8 cellular contexts compared by ENCODE assay signal in genomic region chr3:186772886-186773417, GRCh38. TPM values are rescaled to one million over a fixed set of nuclear protein-coding genes. Genes with fewer than 3 reads are reported as not detected.
DNase-seq lines count a peak whose midpoint lies in the region; ATAC-seq and TF ChIP-seq lines count a peak whose summit lies in the region.

No MANE protein-coding gene starts in this region.

- no peaks in the 10 kb centered on the region for H3K27me3 ChIP-seq in BJ (ENCODE audit: control insufficient read depth, insufficient read depth, low read length)
- H3K27me3 ChIP-seq in effector memory CD4-positive, alpha-beta T cell (replicated peaks; ENCODE audit: control insufficient read depth, insufficient read depth, low read length, poor library complexity, severe bottlenecking) = no peaks in the 10 kb centered on the region

- H3K36me3 ChIP-seq in BJ (ENCODE audit: control insufficient read depth, insufficient read depth, low read length) = no peaks in the 10 kb centered on the region
- no peaks in the 10 kb centered on the region for H3K36me3 ChIP-seq in effector memory CD4-positive, alpha-beta T cell (ENCODE audit: control insufficient read depth, insufficient read depth, low read length)
- no peaks in the 10 kb centered on the region for H3K36me3 ChIP-seq in mucosa of descending colon (ENCODE audit: low read depth)

- H3K27ac Mint-ChIP-seq in activated CD4-positive, alpha-beta T cell treated with anti-CD3 and anti-CD28 coated beads, Interleukin-2, amount 10 ng/mL, durations not matched to agents 24 days and 14 days = peak overlapping the region; percentile 97

- CTCF ChIA-PET in BJ (lab: Yijun Ruan, JAX) = interaction anchor here (1.3 to 2.9 kb wide), 3 partner anchors 9 to 158 kb away, joined by 5 to 12 read pairs (median 10); no protein-coding TSS in a partner anchor

- ATAC-seq in GM19324 (IDR thresholded peaks at IDR 0.05; ENCODE audit: low FRiP score, unreplicated experiment) (peak; percentile 84), HG03460 (IDR thresholded peaks at IDR 0.05; ENCODE audit: unreplicated experiment) (peak; percentile 92), mucosa of descending colon (peak; percentile 93)

- peaks cover 9% of the 10 kb centered on the region for H3K4me1 Mint-ChIP-seq in activated CD4-positive, alpha-beta T cell treated with anti-CD3 and anti-CD28 coated beads, Interleukin-2, amount 10 ng/mL, durations not matched to agents 24 days and 14 days

- peaks cover 3% of the 10 kb centered on the region for H3K4me1 ChIP-seq in effector memory CD4-positive, alpha-beta T cell (ENCODE audit: control insufficient read depth, insufficient read depth, low read length, poor library complexity, severe bottlenecking)
- H3K4me1 ChIP-seq in mucosa of descending colon (ENCODE audit: low read depth) = peaks cover 8% of the 10 kb centered on the region

- no peaks in the 10 kb centered on the region for H3K9me3 ChIP-seq in effector memory CD4-positive, alpha-beta T cell (ENCODE audit: control insufficient read depth, low read length)
- no peaks in the 10 kb centered on the region for H3K9me3 ChIP-seq in mucosa of descending colon

- DNase-seq in BJ (ENCODE audit: low read depth) (no peak), mucosa of descending colon (peak; percentile 70 to 89 (median 75)), NCI-H1417 treated with DMSO at 0.1 percent for 48 hours (lab: John Stamatoyannopoulos, UW) (no peak)
- DNase-seq in activated CD4-positive, alpha-beta T cell treated with anti-CD3 and anti-CD28 coated beads, Interleukin-2, amount 10 ng/mL, durations not matched to agents 24 days and 14 days = peak; percentile 88
- DNase-seq in effector memory CD4-positive, alpha-beta T cell = peak; percentile 24 to 49 (median 24)
- DNase-seq in stimulated activated CD8-positive, alpha-beta memory T cell treated with anti-CD3 and anti-CD28 coated beads, Interleukin-4, amount 100 ng/mL, for 4 hours (ENCODE audit: low read depth in 2 of 2, low spot score in 1 of 2) = peak; percentile 27 to 59

- no peaks in the 10 kb centered on the region for H3K36me3 Mint-ChIP-seq in activated CD4-positive, alpha-beta T cell treated with anti-CD3 and anti-CD28 coated beads, Interleukin-2, amount 10 ng/mL, durations not matched to agents 24 days and 14 days (ENCODE audit: low read depth)

- peaks cover 3% of the 10 kb centered on the region for H3K27me3 Mint-ChIP-seq in activated CD4-positive, alpha-beta T cell treated with anti-CD3 and anti-CD28 coated beads, Interleukin-2, amount 10 ng/mL, durations not matched to agents 24 days and 14 days

- POLR2A ChIA-PET in BJ (lab: Charles Lee) = interaction anchor here (1.6 kb wide), 1 partner anchor 10 kb away, joined by 10 read pairs; the partner anchor contains the start of gene EIF4A2

- H3K9me3 Mint-ChIP-seq in activated CD4-positive, alpha-beta T cell treated with anti-CD3 and anti-CD28 coated beads, Interleukin-2, amount 10 ng/mL, durations not matched to agents 24 days and 14 days = no peaks in the 10 kb centered on the region

- TF ChIP-seq CTCF in BJ (IDR thresholded peaks at IDR 0.05; ENCODE audit: insufficient read depth, low read depth, low read length) (no peak), mucosa of descending colon (IDR thresholded peaks at IDR 0.05) (no peak)

- intact Hi-C loops in activated CD4-positive, alpha-beta T cell treated with anti-CD3 and anti-CD28 coated beads, Interleukin-2, amount 10 ng/mL, durations not matched to agents 24 days and 14 days (cut with micrococcal nuclease) = loop anchor here (1.0 to 5.0 kb wide), 2 partner anchors 10 to 34 kb away; partner anchors contain the start of genes EIF4A2 and RFC4
- intact Hi-C loops in mucosa of descending colon (cut with DNase I, micrococcal nuclease) = no loop called here

- H3K4me3 Mint-ChIP-seq in activated CD4-positive, alpha-beta T cell treated with anti-CD3 and anti-CD28 coated beads, Interleukin-2, amount 10 ng/mL, durations not matched to agents 24 days and 14 days = peak overlapping the region; percentile 90

- H3K4me3 ChIP-seq in BJ (ENCODE audit: low read depth, low read length) (peak overlapping the region; percentile 18), mucosa of descending colon (no peak overlapping the region)
- H3K4me3 ChIP-seq in effector memory CD4-positive, alpha-beta T cell (ENCODE audit: insufficient read depth, low read depth, low read length, poor library complexity, severe bottlenecking) = peak overlapping the region; percentile 84

- H3K27ac ChIP-seq in effector memory CD4-positive, alpha-beta T cell (ENCODE audit: insufficient read depth, low read length, poor library complexity, severe bottlenecking) = peak overlapping the region; percentile 64

RNA-seq across cellular contexts. Expression of gene EIF4A2, which starts 10.4 kb away (rescaled TPM):
- 210 and 511 TPM in 2 replicates for polyA plus RNA-seq in BJ (2011; rRNA removed)
- 120 and 163 TPM in 2 replicates for polyA minus RNA-seq in BJ (2011; rRNA and poly(A)+ RNA removed)
- total RNA-seq in activated CD4-positive, alpha-beta T cell treated with anti-CD3 and anti-CD28 coated beads, Interleukin-2, amount 10 ng/mL, durations not matched to agents 24 days and 14 days = 502 and 507 TPM in 2 replicates
- 100 to 1,000 TPM; 218 to 536 (median 316) TPM for total RNA-seq in mucosa of descending colon

RNA-seq across cellular contexts. Expression of gene RFC4, which starts 33.3 kb away (rescaled TPM):
- 6.9 and 8.5 TPM in 2 replicates for polyA plus RNA-seq in BJ (2011; rRNA removed)
- 2.8 and 4.0 TPM in 2 replicates for polyA minus RNA-seq in BJ (2011; rRNA and poly(A)+ RNA removed)
- 116 and 119 TPM in 2 replicates for total RNA-seq in activated CD4-positive, alpha-beta T cell treated with anti-CD3 and anti-CD28 coated beads, Interleukin-2, amount 10 ng/mL, durations not matched to agents 24 days and 14 days
- total RNA-seq in mucosa of descending colon = 10 to 100 TPM in 2 of 3 donors, 1 to 10 TPM in 1; 5.6 to 19.9 (median 15.0) TPM

RNA-seq across cellular contexts. Expression of gene KNG1, which starts 55.8 kb away (rescaled TPM):
- polyA plus RNA-seq in BJ (2011; rRNA removed) = not detected in 2 replicates
- not detected in 2 replicates for polyA minus RNA-seq in BJ (2011; rRNA and poly(A)+ RNA removed)
- not detected in 2 replicates for total RNA-seq in activated CD4-positive, alpha-beta T cell treated with anti-CD3 and anti-CD28 coated beads, Interleukin-2, amount 10 ng/mL, durations not matched to agents 24 days and 14 days
- total RNA-seq in mucosa of descending colon = 1 to 10 TPM in 1 of 3 donors, under 1 TPM in 2; 0.12 to 3.2 (median 0.44) TPM

Comparison
In these comparisons a context has a peak if more than half of its experiments do, and no peak if none do; other contexts are left out.
1. DNase-seq: peak in activated CD4-positive, alpha-beta T cell treated with anti-CD3 and anti-CD28 coated beads, Interleukin-2, amount 10 ng/mL, durations not matched to agents 24 days and 14 days (single experiment), effector memory CD4-positive, alpha-beta T cell (3 of 3), mucosa of descending colon (3 of 3) and stimulated activated CD8-positive, alpha-beta memory T cell treated with anti-CD3 and anti-CD28 coated beads, Interleukin-4, amount 100 ng/mL, for 4 hours (2 of 2); none in BJ (single experiment) and NCI-H1417 treated with DMSO at 0.1 percent for 48 hours (single experiment).
2. Peak in every context shown above with its lines, with median percentiles within 50 percentile points of each other: ATAC-seq.